27 cellular contexts compared by ENCODE assay signal in the genomic region with DNA sequence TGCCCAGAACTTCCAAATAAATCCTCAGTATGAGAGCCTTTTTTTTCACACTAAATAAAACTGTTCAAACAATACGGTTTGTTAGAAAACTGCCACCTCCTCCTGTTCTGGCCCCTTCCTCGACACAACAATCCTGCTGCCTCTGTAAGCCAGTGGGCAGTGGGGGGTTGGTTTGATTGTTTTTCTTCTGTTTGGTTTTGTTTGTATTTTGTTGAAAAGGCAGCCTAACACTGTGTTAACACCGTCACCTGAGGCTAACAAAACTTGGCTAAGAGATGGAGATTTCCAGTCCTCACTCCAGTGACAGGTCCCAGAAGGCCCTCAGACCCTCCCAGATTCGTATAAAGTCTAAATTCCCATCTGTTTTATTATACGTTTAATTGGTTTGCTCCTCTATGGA.
"Had no signal": no experiment of that assay in that cellular context is flagged by ENCODE, and none has a peak within 500 bp of the region (broad histone marks: within the 10 kb centered on the region; RNA-seq: fewer than 3 reads in every experiment).

No MANE protein-coding gene starts in this region.

- H3K4me3 ChIP-seq: adrenal gland, ascending aorta, left lung, tibial artery had no signal

- H3K27me3 Mint-ChIP-seq: activated CD4-positive, alpha-beta T cell treated with anti-CD3 and anti-CD28 coated beads for 36 hours; activated naive CD8-positive, alpha-beta T cell; stimulated activated naive CD8-positive, alpha-beta T cell treated with anti-CD3 and anti-CD28 coated beads, Interleukin-15, Interleukin-2, amounts not matched to agents 100 ng/mL and 50 ng/mL, for 24 hours had no signal

- H3K9ac ChIP-seq: parathyroid adenoma had no signal

- H3K27ac ChIP-seq: adrenal gland, ascending aorta, left lung, parathyroid adenoma, tibial artery had no signal

- H3K4me1 Mint-ChIP-seq: activated CD4-positive, alpha-beta T cell treated with anti-CD3 and anti-CD28 coated beads for 36 hours; immature natural killer cell; natural killer cell had no signal

- H3K27me3 ChIP-seq: adrenal gland, ascending aorta, left lung, tibial artery had no signal

- H3K9me3 Mint-ChIP-seq: activated B cell treated with CpG ODN at 0.5 μM for 24 hours; activated T-cell treated with anti-CD3 and anti-CD28 coated beads, Interleukin-2, amount 50 U/mL, for 4 hours; activated T-helper 2 cell treated with anti-CD3 and anti-CD28 coated beads, Interferon-gamma antibody, Interleukin-2, Interleukin-4, amounts not matched to agents 10 μg/mL and 5 μg/mL and 100 μg/mL, durations not matched to agents 14 hours and 24 hours and 36 hours; immature natural killer cell; natural killer cell; stimulated activated naive CD8-positive, alpha-beta T cell treated with anti-CD3 and anti-CD28 coated beads, Interleukin-15, Interleukin-2, amounts not matched to agents 100 ng/mL and 50 ng/mL, for 24 hours had no signal

- ATAC-seq: activated CD4-positive, alpha-beta T cell treated with anti-CD3 and anti-CD28 coated beads for 36 hours; activated T-cell treated with anti-CD3 and anti-CD28 coated beads, Interleukin-2, amount 50 U/mL, for 4 hours; esophagus mucosa; left lung; natural killer cell; right cardiac atrium had no signal

- H3K36me3 ChIP-seq: adrenal gland, ascending aorta, left lung, tibial artery had no signal

- H3K36me3 Mint-ChIP-seq: activated naive CD8-positive, alpha-beta T cell; immature natural killer cell; mesothelial cell of epicardium; natural killer cell had no signal

- H3K4me1 ChIP-seq: adrenal gland, ascending aorta, left lung, parathyroid adenoma, tibial artery had no signal

- H3K9me3 ChIP-seq: ascending aorta, left lung, tibial artery had no signal

- H3K4me3 Mint-ChIP-seq: activated B cell treated with CpG ODN at 0.5 μM for 24 hours; activated CD4-positive, alpha-beta T cell treated with anti-CD3 and anti-CD28 coated beads for 36 hours; activated naive CD8-positive, alpha-beta T cell; activated T-cell treated with anti-CD3 and anti-CD28 coated beads, Interleukin-2, amount 50 U/mL, for 4 hours; immature natural killer cell; mesothelial cell of epicardium; natural killer cell; stimulated activated naive CD8-positive, alpha-beta T cell treated with anti-CD3 and anti-CD28 coated beads, Interleukin-15, Interleukin-2, amounts not matched to agents 100 ng/mL and 50 ng/mL, for 24 hours had no signal

- H3K27ac Mint-ChIP-seq: activated B cell treated with CpG ODN at 0.5 μM for 24 hours; activated CD4-positive, alpha-beta T cell treated with anti-CD3 and anti-CD28 coated beads for 36 hours; activated naive CD8-positive, alpha-beta T cell; activated T-helper 2 cell treated with anti-CD3 and anti-CD28 coated beads, Interferon-gamma antibody, Interleukin-2, Interleukin-4, amounts not matched to agents 10 μg/mL and 5 μg/mL and 100 μg/mL, durations not matched to agents 14 hours and 24 hours and 36 hours; immature natural killer cell; mesothelial cell of epicardium; natural killer cell; stimulated activated naive CD8-positive, alpha-beta T cell treated with anti-CD3 and anti-CD28 coated beads, Interleukin-15, Interleukin-2, amounts not matched to agents 100 ng/mL and 50 ng/mL, for 24 hours had no signal

- DNase-seq: activated B cell treated with CpG ODN at 0.5 μM for 24 hours; activated CD4-positive, alpha-beta T cell treated with anti-CD3 and anti-CD28 coated beads for 36 hours; activated CD4-positive, alpha-beta T cell treated with anti-CD3 and anti-CD28 coated beads, Interleukin-2, amount 50 U/mL, for 4 hours; activated CD8-positive, alpha-beta memory T cell treated with anti-CD3 and anti-CD28 coated beads, Interleukin-2, amount 50 U/mL, for 48 hours; activated naive CD4-positive, alpha-beta T cell; activated T-cell treated with anti-CD3 and anti-CD28 coated beads, Interleukin-2, amount 50 U/mL, for 4 hours; adrenal gland; central memory CD4-positive, alpha-beta T cell; dermis blood vessel endothelial cell; effector CD8-positive, alpha-beta T cell; foreskin melanocyte; immature natural killer cell; left lung; natural killer cell; nucleus accumbens; right cardiac atrium; stimulated activated CD4-positive, alpha-beta T cell treated with anti-CD3 and anti-CD28 coated beads, Interleukin-12 subunit alpha, Interleukin-12 subunit beta, amount 100 ng/mL, for 4 hours; substantia nigra; T1000; tibial artery had no signal
